ENCODE assay signal across 18 cellular contexts in genomic region chr5:135120951-135121350, GRCh38.
DNase-seq lines count a peak whose midpoint lies in the region; ATAC-seq and TF ChIP-seq lines count a peak whose summit lies in the region.
"Had no signal": no experiment of that assay in that cellular context is flagged by ENCODE, and none has a peak within 500 bp of the region (broad histone marks: within the 10 kb centered on the region; RNA-seq: fewer than 3 reads in every experiment).

No MANE protein-coding gene starts in this region.

- H3K36me3 ChIP-seq in GM23338 (ENCODE audit: insufficient read depth), result no peaks in the 10 kb centered on the region
- H3K36me3 ChIP-seq: SJSA1 had no signal

- no peak overlapping the region for H2AFZ ChIP-seq in GM23338

- no peaks in the 10 kb centered on the region for H4K20me1 ChIP-seq in GM23338 (replicated peaks; ENCODE audit: insufficient read depth)

- H3K9me3 Mint-ChIP-seq in GM23338 (no peaks in the 10 kb centered on the region), WTC11 (no peaks in the 10 kb centered on the region), progenitor cell of endocrine pancreas (ENCODE audit: low read depth) (no peaks in the 10 kb centered on the region)
- H3K9me3 Mint-ChIP-seq: CD4-positive, alpha-beta T cell had no signal

- H3K27me3 Mint-ChIP-seq in GM23338 (ENCODE audit: insufficient read depth, low read depth, poor library complexity) (peaks cover 8% of the 10 kb centered on the region), WTC11 (ENCODE audit: low read depth) (peaks cover 5% of the 10 kb centered on the region), progenitor cell of endocrine pancreas (peaks cover 32% of the 10 kb centered on the region)
- H3K27me3 Mint-ChIP-seq: CD4-positive, alpha-beta T cell had no signal

- H3K27me3 ChIP-seq in GM23338 (ENCODE audit: insufficient read depth), result no peaks in the 10 kb centered on the region
- H3K27me3 ChIP-seq: SJSA1 had no signal

- H3K4me3 ChIP-seq in GM23338, result no peak overlapping the region
- H3K4me3 ChIP-seq: GM12878, SJSA1 had no signal

- peak; percentile 60 for DNase-seq in GM23338 (ENCODE audit: low spot score)
- DNase-seq in WTC11 (ENCODE audit: low spot score), result peak; percentile 57
- DNase-seq in iPS DF 4.7 (ENCODE audit: extremely low read depth, low spot score), result peak; percentile 9
- no peak for DNase-seq in progenitor cell of endocrine pancreas (ENCODE audit: low spot score, unreplicated experiment)
- no peak for DNase-seq in pons (ENCODE audit: low spot score)
- no peak for DNase-seq in NCI-H774 (lab: John Stamatoyannopoulos, UW)
- DNase-seq: Caco-2; CD4-positive, alpha-beta T cell; DMS153; NCI-H1417; NCI-H187; NCI-H226; NCI-H524 had no signal

- POLR2A ChIA-PET in WTC11 (lab: Charles Lee), result no interaction called here

- H3K36me3 Mint-ChIP-seq in GM23338 (ENCODE audit: low read depth) (no peaks in the 10 kb centered on the region), WTC11 (no peaks in the 10 kb centered on the region), progenitor cell of endocrine pancreas (ENCODE audit: insufficient read depth) (no peaks in the 10 kb centered on the region)

- CTCF ChIA-PET in WTC11 (lab: Charles Lee), result interaction anchor here (0.6 to 2.4 kb wide), 11 partner anchors 8 to 96 kb away, joined by 3 to 6 read pairs (median 4); no protein-coding TSS in a partner anchor

- no peaks in the 10 kb centered on the region; the same call in 1 of the 2 replicates for H3K9me2 ChIP-seq in GM23338 (ENCODE audit: insufficient read depth)

- no peak overlapping the region for H3K4me2 ChIP-seq in GM23338

- no peaks in the 10 kb centered on the region for H3F3A ChIP-seq in GM23338 (replicated peaks; ENCODE audit: low read depth)

- no peak overlapping the region for H3K27ac ChIP-seq in GM23338 (ENCODE audit: low read depth)
- H3K27ac ChIP-seq: SJSA1 had no signal

- H3K79me2 ChIP-seq in GM23338 (replicated peaks; ENCODE audit: insufficient read depth), result no peaks in the 10 kb centered on the region

- H3K4me1 Mint-ChIP-seq in GM23338 (no peaks in the 10 kb centered on the region), WTC11 (no peaks in the 10 kb centered on the region), progenitor cell of endocrine pancreas (ENCODE audit: low read depth) (peaks cover 3% of the 10 kb centered on the region)

- no peaks in the 10 kb centered on the region for H3K4me1 ChIP-seq in GM23338 (ENCODE audit: insufficient read depth)
- H3K4me1 ChIP-seq: SJSA1 had no signal

- H3K27ac Mint-ChIP-seq in GM23338 (no peak overlapping the region), WTC11 (no peak overlapping the region), progenitor cell of endocrine pancreas (no peak overlapping the region)
- H3K27ac Mint-ChIP-seq: CD4-positive, alpha-beta T cell had no signal

- H3K4me3 Mint-ChIP-seq in GM23338, result no peak overlapping the region
- H3K4me3 Mint-ChIP-seq in WTC11, result no peak overlapping the region
- H3K4me3 Mint-ChIP-seq in progenitor cell of endocrine pancreas (ENCODE audit: low read depth), result no peak overlapping the region
- H3K4me3 Mint-ChIP-seq: CD4-positive, alpha-beta T cell had no signal

- peak; percentile 85 for ATAC-seq in GM23338
- peak; percentile 78 for ATAC-seq in WTC11
- ATAC-seq in HG03196 (IDR thresholded peaks at IDR 0.05; ENCODE audit: unreplicated experiment), result no peak
- ATAC-seq: GM12878, HCT116, Panc1 had no signal

- TF ChIP-seq CTCF in GM23338 (conservative IDR thresholded peaks at IDR 0.05; ENCODE audit: low read depth in 2 of 2), result peak; percentile 42 to 57
- TF ChIP-seq CTCF in WTC11 (IDR thresholded peaks at IDR 0.05), result no peak
- peak; percentile 15 for TF ChIP-seq CTCF in progenitor cell of endocrine pancreas (IDR thresholded peaks at IDR 0.05; ENCODE audit: unreplicated experiment)

TF ChIP-seq in GM23338, 12 proteins besides CTCF, POLR2A, EP300 and RAD21 (continues in another document):
- TF ChIP-seq POLR2AphosphoS5 (IDR thresholded peaks at IDR 0.05; ENCODE audit: low read depth) (no peak), ZNF114 (CRISPR knock-in tag; IDR thresholded peaks at IDR 0.05) (no peak), EZH2phosphoT487 (IDR thresholded peaks at IDR 0.05; ENCODE audit: unreplicated experiment) (no peak), JUNB (IDR thresholded peaks at IDR 0.05; ENCODE audit: unreplicated experiment) (no peak), ZNF331 (CRISPR knock-in tag; IDR thresholded peaks at IDR 0.05; ENCODE audit: low read depth) (no peak), EZH2 (IDR thresholded peaks at IDR 0.05; ENCODE audit: low read depth, unreplicated experiment) (no peak), NANOG (IDR thresholded peaks at IDR 0.05; ENCODE audit: borderline replicate concordance) (no peak)

TF ChIP-seq in WTC11, 78 proteins besides CTCF, POLR2A, EP300 and RAD21:
- TF ChIP-seq FOXP4 (CRISPR knock-in tag; IDR thresholded peaks at IDR 0.05) (no peak), TEAD1 (CRISPR knock-in tag; IDR thresholded peaks at IDR 0.05) (no peak), ELF4 (CRISPR knock-in tag; IDR thresholded peaks at IDR 0.05; ENCODE audit: low read depth) (no peak), MXD4 (CRISPR knock-in tag; IDR thresholded peaks at IDR 0.05; ENCODE audit: borderline replicate concordance) (no peak), ZNF416 (CRISPR knock-in tag; IDR thresholded peaks at IDR 0.05) (no peak), CREM (CRISPR knock-in tag; IDR thresholded peaks at IDR 0.05) (no peak), RORB (CRISPR knock-in tag; IDR thresholded peaks at IDR 0.05) (no peak), GRHL2 (CRISPR knock-in tag; IDR thresholded peaks at IDR 0.05; ENCODE audit: insufficient replicate concordance, severe bottlenecking) (no peak), USF1 (CRISPR knock-in tag; IDR thresholded peaks at IDR 0.05) (no peak)

Comparison
In these comparisons a context has a peak if more than half of its experiments do, and no peak if none do; other contexts are left out.
1. DNase-seq: peak in GM23338 (single experiment), WTC11 (single experiment) and iPS DF 4.7 (single experiment); none in progenitor cell of endocrine pancreas (single experiment), pons (single experiment) and NCI-H774 (single experiment).